29 cellular contexts compared by ENCODE assay signal in genomic region chr2:105537466-105537865, GRCh38.
"Had no signal": no experiment of that assay in that cellular context is flagged by ENCODE, and none has a peak within 500 bp of the region (broad histone marks: within the 10 kb centered on the region; RNA-seq: fewer than 3 reads in every experiment).

No MANE protein-coding gene starts in this region.

- H3K36me3 ChIP-seq: ascending aorta, gastrocnemius medialis, sigmoid colon, thoracic aorta had no signal

- H3K9me3 ChIP-seq: ascending aorta, gastrocnemius medialis, sigmoid colon, thoracic aorta had no signal

- DNase-seq: activated CD4-positive, alpha-beta T cell treated with anti-CD3 and anti-CD28 coated beads for 36 hours; activated CD4-positive, alpha-beta T cell treated with anti-CD3 and anti-CD28 coated beads, Interleukin-2, amount 50 U/mL, for 48 hours; activated CD4-positive, CD25-positive, alpha-beta regulatory T cell; activated CD8-positive, alpha-beta memory T cell treated with anti-CD3 and anti-CD28 coated beads for 24 hours; activated effector memory CD4-positive, alpha-beta T cell treated with anti-CD3 and anti-CD28 coated beads, Interleukin-2, amount 50 U/mL, for 16 hours; activated naive CD4-positive, alpha-beta T cell treated with anti-CD3 and anti-CD28 coated beads for 36 hours; activated naive CD8-positive, alpha-beta T cell treated with anti-CD3 and anti-CD28 coated beads, Interleukin-2, amount 10 ng/mL, durations not matched to agents 7 days and 5 days; caudate nucleus; cortex of kidney; gastrocnemius medialis; glutamatergic neuron; left cardiac atrium; left ventricle myocardium superior; midbrain; naive thymus-derived CD8-positive, alpha-beta T cell; sigmoid colon; small intestine; stimulated activated CD4-positive, alpha-beta T cell treated with anti-CD3 and anti-CD28 coated beads, Interleukin-4, amount 100 ng/mL, for 24 hours; T-helper 1 cell; trophoblast cell had no signal

- H3K27ac ChIP-seq: ascending aorta, gastrocnemius medialis, sigmoid colon, thoracic aorta had no signal

- H3K4me1 Mint-ChIP-seq: activated CD4-positive, alpha-beta T cell treated with anti-CD3 and anti-CD28 coated beads for 36 hours; activated naive CD8-positive, alpha-beta T cell treated with anti-CD3 and anti-CD28 coated beads, Interleukin-2, amount 10 ng/mL, durations not matched to agents 7 days and 5 days; brain; neural crest cell; stimulated activated effector memory CD8-positive, alpha-beta T cell treated with anti-CD3 and anti-CD28 coated beads, Interleukin-12 subunit alpha, Interleukin-12 subunit beta, amount 100 ng/mL, for 72 hours had no signal

- H3K27me3 ChIP-seq: ascending aorta, gastrocnemius medialis had no signal

- H3K4me3 ChIP-seq: ascending aorta, gastrocnemius medialis, sigmoid colon, thoracic aorta had no signal

- H3K4me3 Mint-ChIP-seq: activated CD4-positive, alpha-beta T cell treated with anti-CD3 and anti-CD28 coated beads for 36 hours; activated naive CD4-positive, alpha-beta T cell treated with anti-CD3 and anti-CD28 coated beads for 36 hours; activated naive CD8-positive, alpha-beta T cell treated with anti-CD3 and anti-CD28 coated beads, Interleukin-2, amount 10 ng/mL, durations not matched to agents 7 days and 5 days; brain; naive thymus-derived CD8-positive, alpha-beta T cell; neural crest cell; stimulated activated effector memory CD8-positive, alpha-beta T cell treated with anti-CD3 and anti-CD28 coated beads, Interleukin-12 subunit alpha, Interleukin-12 subunit beta, amount 100 ng/mL, for 72 hours; stimulated activated naive CD8-positive, alpha-beta T cell treated with anti-CD3 and anti-CD28 coated beads, Interleukin-15, Interleukin-2, amounts not matched to agents 100 ng/mL and 50 ng/mL, for 24 hours; T-helper 2 cell treated with Interferon-gamma antibody and Interleukin-4, amounts not matched to agents 5 μg/mL and 100 μg/mL, for 36 hours had no signal

- FAIRE-seq: endothelial cell of umbilical vein, islet of Langerhans, small intestine had no signal

- H3K36me3 Mint-ChIP-seq: activated naive CD8-positive, alpha-beta T cell treated with anti-CD3 and anti-CD28 coated beads, Interleukin-2, amount 10 ng/mL, durations not matched to agents 7 days and 5 days; brain; naive thymus-derived CD8-positive, alpha-beta T cell; stimulated activated effector memory CD8-positive, alpha-beta T cell treated with anti-CD3 and anti-CD28 coated beads, Interleukin-12 subunit alpha, Interleukin-12 subunit beta, amount 100 ng/mL, for 72 hours had no signal

- H3K4me1 ChIP-seq: ascending aorta, gastrocnemius medialis, sigmoid colon had no signal

- H3K27ac Mint-ChIP-seq: activated CD4-positive, alpha-beta T cell treated with anti-CD3 and anti-CD28 coated beads for 36 hours; activated naive CD4-positive, alpha-beta T cell treated with anti-CD3 and anti-CD28 coated beads for 36 hours; activated naive CD8-positive, alpha-beta T cell treated with anti-CD3 and anti-CD28 coated beads, Interleukin-2, amount 10 ng/mL, durations not matched to agents 7 days and 5 days; brain; stimulated activated effector memory CD8-positive, alpha-beta T cell treated with anti-CD3 and anti-CD28 coated beads, Interleukin-12 subunit alpha, Interleukin-12 subunit beta, amount 100 ng/mL, for 72 hours; stimulated activated naive CD8-positive, alpha-beta T cell treated with anti-CD3 and anti-CD28 coated beads, Interleukin-15, Interleukin-2, amounts not matched to agents 100 ng/mL and 50 ng/mL, for 24 hours; T-helper 2 cell treated with Interferon-gamma antibody and Interleukin-4, amounts not matched to agents 5 μg/mL and 100 μg/mL, for 36 hours had no signal

- ATAC-seq: activated CD4-positive, alpha-beta T cell treated with anti-CD3 and anti-CD28 coated beads for 36 hours; gastrocnemius medialis; left cardiac atrium; left ventricle myocardium superior; naive thymus-derived CD8-positive, alpha-beta T cell; stimulated activated effector memory CD8-positive, alpha-beta T cell treated with anti-CD3 and anti-CD28 coated beads, Interleukin-12 subunit alpha, Interleukin-12 subunit beta, amount 100 ng/mL, for 72 hours had no signal

- H3K9me3 Mint-ChIP-seq: activated naive CD4-positive, alpha-beta T cell treated with anti-CD3 and anti-CD28 coated beads for 36 hours; stimulated activated effector memory CD8-positive, alpha-beta T cell treated with anti-CD3 and anti-CD28 coated beads, Interleukin-12 subunit alpha, Interleukin-12 subunit beta, amount 100 ng/mL, for 72 hours; stimulated activated naive CD8-positive, alpha-beta T cell treated with anti-CD3 and anti-CD28 coated beads, Interleukin-15, Interleukin-2, amounts not matched to agents 100 ng/mL and 50 ng/mL, for 24 hours; T-helper 2 cell treated with Interferon-gamma antibody and Interleukin-4, amounts not matched to agents 5 μg/mL and 100 μg/mL, for 36 hours had no signal
